ENCODE assay signal across 7 cellular contexts in genomic region chr18:70205421-70206397, GRCh38. TPM values are rescaled to one million over a fixed set of nuclear protein-coding genes. Genes with fewer than 3 reads are reported as not detected.
DNase-seq lines count a peak whose midpoint lies in the region; ATAC-seq and TF ChIP-seq lines count a peak whose summit lies in the region.

Gene RTTN (minus strand): TSS chr18:70205687. CDS start chr18:70205658, 29 bp downstream.

- no peaks in the 10 kb centered on the region for H3K9me3 ChIP-seq in hepatocyte (ENCODE audit: low read depth)

- H3K9me2 ChIP-seq in hepatocyte (replicated peaks; ENCODE audit: insufficient read depth) = no peaks in the 10 kb centered on the region

- peak within 1 kb of the TSS; percentile 99 for H3K27ac ChIP-seq in hepatocyte

- H3K27me3 ChIP-seq in hepatocyte = no peaks in the 10 kb centered on the region

- peak within 1 kb of the TSS; percentile 44 for H3K4me3 ChIP-seq in hepatocyte

- H3K4me1 ChIP-seq in hepatocyte (ENCODE audit: insufficient read depth) = peaks cover 9% of the 10 kb centered on the region

- H4K20me1 ChIP-seq in hepatocyte (ENCODE audit: insufficient read depth, poor library complexity, severe bottlenecking) = no peaks in the 10 kb centered on the region

- 1% methylated on average over 77 of the region's 78 CpGs for WGBS in hepatocyte (ENCODE audit: low lambda C conversion rate, missing lambda C conversion rate)

- DNase-seq in NCI-H2081 (lab: John Stamatoyannopoulos, UW) = peak; percentile 90 to 96
- peak; percentile 86 for DNase-seq in T1000 (lab: John Stamatoyannopoulos, UW)
- peak; percentile 99 for DNase-seq in astrocyte of the hippocampus (ENCODE audit: low read depth, low spot score)
- peak; percentile 96 for DNase-seq in hepatocyte (ENCODE audit: low spot score)
- peak; percentile 99 for DNase-seq in retina

- ATAC-seq in GM18508 (IDR thresholded peaks at IDR 0.05; ENCODE audit: insufficient read depth, unreplicated experiment) = peak; percentile 88
- ATAC-seq in HG03025 (IDR thresholded peaks at IDR 0.05; ENCODE audit: low FRiP score, unreplicated experiment) = peak; percentile 98

- no peaks in the 10 kb centered on the region for H3K36me3 ChIP-seq in hepatocyte (replicated peaks; ENCODE audit: insufficient read depth, low read depth)

- H2AFZ ChIP-seq in hepatocyte = peak within 1 kb of the TSS; percentile 90

- peak within 1 kb of the TSS; percentile 90 for H3K4me2 ChIP-seq in hepatocyte

- TF ChIP-seq CTCF in hepatocyte (IDR thresholded peaks at IDR 0.05; ENCODE audit: poor library complexity) = no peak

- H3K79me2 ChIP-seq in hepatocyte = peaks cover 9% of the 10 kb centered on the region

RNA-seq across cellular contexts. Expression of gene RTTN, which starts in this region (rescaled TPM):
- 10.0 and 14.0 TPM in 2 replicates for total RNA-seq in hepatocyte
- 2.5 and 3.0 TPM in 2 replicates for polyA plus RNA-seq in hepatocyte

Comparison
In these comparisons a context has a peak if more than half of its experiments do, and no peak if none do; other contexts are left out.
1. Peak in every context shown above with its lines: DNase-seq, ATAC-seq, H3K4me3 ChIP-seq and H3K27ac ChIP-seq.